13 cellular contexts compared by ENCODE assay signal in genomic region chr12:91007531-91008290, GRCh38. TPM values are rescaled to one million over a fixed set of nuclear protein-coding genes. Genes with fewer than 3 reads are reported as not detected.
DNase-seq lines count a peak whose midpoint lies in the region; ATAC-seq and TF ChIP-seq lines count a peak whose summit lies in the region.
"Had no signal": no experiment of that assay in that cellular context is flagged by ENCODE, and none has a peak within 500 bp of the region (broad histone marks: within the 10 kb centered on the region; RNA-seq: fewer than 3 reads in every experiment).

No MANE protein-coding gene starts in this region.

- H3K4me3 Mint-ChIP-seq in activated naive CD4-positive, alpha-beta T cell treated with anti-CD3 and anti-CD28 coated beads for 36 hours: no peak overlapping the region
- H3K4me3 Mint-ChIP-seq: immature natural killer cell, neural crest cell had no signal

- H3K27me3 Mint-ChIP-seq in activated naive CD4-positive, alpha-beta T cell treated with anti-CD3 and anti-CD28 coated beads for 36 hours (ENCODE audit: low read depth): peaks cover 9% of the 10 kb centered on the region

- no peak overlapping the region for H3K4me3 ChIP-seq in coronary artery
- H3K4me3 ChIP-seq: upper lobe of left lung had no signal

- no peaks in the 10 kb centered on the region for H3K36me3 Mint-ChIP-seq in activated naive CD4-positive, alpha-beta T cell treated with anti-CD3 and anti-CD28 coated beads for 36 hours (ENCODE audit: low read depth)
- H3K36me3 Mint-ChIP-seq: immature natural killer cell had no signal

- TF ChIP-seq CTCF in coronary artery (IDR thresholded peaks at IDR 0.05): no peak

- H3K4me1 Mint-ChIP-seq in activated naive CD4-positive, alpha-beta T cell treated with anti-CD3 and anti-CD28 coated beads for 36 hours (ENCODE audit: low read depth): peaks cover 13% of the 10 kb centered on the region
- H3K4me1 Mint-ChIP-seq: neural crest cell had no signal

- DNase-seq in activated naive CD4-positive, alpha-beta T cell treated with anti-CD3 and anti-CD28 coated beads for 36 hours: peak; percentile 4
- DNase-seq in activated naive CD4-positive, alpha-beta T cell treated with anti-CD3 and anti-CD28 coated beads, Interleukin-2, amount 50 U/mL, for 16 hours: no peak
- DNase-seq in COR-L47 (lab: John Stamatoyannopoulos, UW) (no peak), SHP77 treated with DMSO at 0.1 percent for 48 hours (lab: John Stamatoyannopoulos, UW) (no peak), coronary artery (ENCODE audit: low spot score) (no peak)
- DNase-seq: GDM1, NCI-H446, upper lobe of left lung had no signal

- no peaks in the 10 kb centered on the region for H3K9me3 Mint-ChIP-seq in activated naive CD4-positive, alpha-beta T cell treated with anti-CD3 and anti-CD28 coated beads for 36 hours

- ATAC-seq in HG02623 (IDR thresholded peaks at IDR 0.05; ENCODE audit: unreplicated experiment): peak; percentile 76
- ATAC-seq in HG03469 (IDR thresholded peaks at IDR 0.05; ENCODE audit: unreplicated experiment): peak; percentile 77
- ATAC-seq in HG02840 (IDR thresholded peaks at IDR 0.05; ENCODE audit: low FRiP score, unreplicated experiment): no peak

- intact Hi-C loops in activated naive CD4-positive, alpha-beta T cell treated with anti-CD3 and anti-CD28 coated beads for 36 hours (cut with micrococcal nuclease): no loop called here

- H3K27ac ChIP-seq in coronary artery: no peak overlapping the region
- H3K27ac ChIP-seq: upper lobe of left lung had no signal

- CTCF ChIA-PET in activated naive CD4-positive, alpha-beta T cell treated with anti-CD3 and anti-CD28 coated beads for 36 hours (lab: Charles Lee): no interaction called here

- H3K27ac Mint-ChIP-seq in activated naive CD4-positive, alpha-beta T cell treated with anti-CD3 and anti-CD28 coated beads for 36 hours: no peak overlapping the region

RNA-seq across cellular contexts. Expression of gene EPYC, which starts 2.9 kb away (rescaled TPM):
- not detected for total RNA-seq in activated naive CD4-positive, alpha-beta T cell treated with anti-CD3 and anti-CD28 coated beads for 36 hours
- total RNA-seq: neural crest cell, upper lobe of left lung had no signal

RNA-seq across cellular contexts. Expression of gene KERA, which starts 50.1 kb away (rescaled TPM):
- total RNA-seq in activated naive CD4-positive, alpha-beta T cell treated with anti-CD3 and anti-CD28 coated beads for 36 hours: not detected
- total RNA-seq: neural crest cell, upper lobe of left lung had no signal

RNA-seq across cellular contexts. Expression of gene CCER1, which starts 52.7 kb away (rescaled TPM):
- total RNA-seq in activated naive CD4-positive, alpha-beta T cell treated with anti-CD3 and anti-CD28 coated beads for 36 hours: not detected
- total RNA-seq: neural crest cell, upper lobe of left lung had no signal
